Comparison of ENCODE assay signal across 9 cellular contexts in genomic region chr5:133240425-133241091, GRCh38.
A peak's percentile ranks its signal among the peaks of the same experiment; 100 is the strongest.
DNase-seq lines count a peak whose midpoint lies in the region; ATAC-seq and TF ChIP-seq lines count a peak whose summit lies in the region.
"Had no signal": no experiment of that assay in that cellular context is flagged by ENCODE, and none has a peak within 500 bp of the region (broad histone marks: within the 10 kb centered on the region; RNA-seq: fewer than 3 reads in every experiment).

No MANE protein-coding gene starts in this region.

- no peaks in the 10 kb centered on the region for H3K9me3 ChIP-seq in PC-3 (ENCODE audit: low read length)

- no peaks in the 10 kb centered on the region for H3K9me2 ChIP-seq in PC-3 (replicated peaks; ENCODE audit: low read length)

- no TSS peak for BruUV-seq in PC-3 (replicated peaks; lab: Mats Ljungman, UMichigan)

- no peak overlapping the region for H3K9ac ChIP-seq in PC-3 (ENCODE audit: low read length)

- no peaks in the 10 kb centered on the region for H3K36me3 ChIP-seq in PC-3 (ENCODE audit: low read depth, low read length)

- no peaks in the 10 kb centered on the region for H3K27me3 ChIP-seq in PC-3 (ENCODE audit: low read length)

- peaks cover 36% of the 10 kb centered on the region for H3K4me1 ChIP-seq in PC-3 (ENCODE audit: insufficient read depth, low read length)

- CTCF ChIA-PET in PC-3 (lab: Charles Lee) = interaction anchor here (0.6 kb wide), 1 partner anchor 819 kb away, joined by 3 read pairs; no protein-coding TSS in a partner anchor

- H3K4me3 ChIP-seq in PC-3 (ENCODE audit: low read length) (no peak overlapping the region), choroid plexus epithelial cell (ENCODE audit: low read depth, low read length) (no peak overlapping the region)

- H3K4me2 ChIP-seq in PC-3 (ENCODE audit: low read length) = peak overlapping the region; percentile 38; the same call in 1 of the 2 replicates

- peak; percentile 34 for ATAC-seq in HG02678 (IDR thresholded peaks at IDR 0.05; ENCODE audit: unreplicated experiment)
- peak; percentile 82 for ATAC-seq in PC-3
- peak; percentile 95 for ATAC-seq in omental fat pad (ENCODE audit: low FRiP score)

- POLR2A ChIA-PET in PC-3 (lab: Charles Lee; ENCODE audit: unreplicated experiment) = interaction anchor here (0.6 kb wide), 1 partner anchor 9 kb away, joined by 3 read pairs; no protein-coding TSS in a partner anchor

- H3K79me2 ChIP-seq in PC-3 (ENCODE audit: low read length) = no peaks in the 10 kb centered on the region

- TF ChIP-seq CTCF in PC-3 (conservative IDR thresholded peaks at IDR 0.05; ENCODE audit: low read depth, low read length) (no peak), choroid plexus epithelial cell (conservative IDR thresholded peaks at IDR 0.05; ENCODE audit: low read depth, low read length) (no peak), omental fat pad (IDR thresholded peaks at IDR 0.05) (no peak)

- no peaks in the 10 kb centered on the region for H4K20me1 ChIP-seq in PC-3 (ENCODE audit: low read length)

- no peaks in the 10 kb centered on the region for H3F3A ChIP-seq in PC-3 (ENCODE audit: low read length, unreplicated experiment)

- no peak overlapping the region for H2AFZ ChIP-seq in PC-3 (ENCODE audit: low read length)

- DNase-seq in activated CD4-positive, alpha-beta T cell treated with anti-CD3 and anti-CD28 coated beads for 24 hours (ENCODE audit: low read depth in 2 of 2) = peak; percentile 7 to 25
- no peak for DNase-seq in activated CD4-positive, alpha-beta T cell treated with anti-CD3 and anti-CD28 coated beads, Interleukin-2, amount 50 U/mL, for 4 hours
- DNase-seq in PC-3 (peak; percentile 91), choroid plexus epithelial cell (ENCODE audit: low read depth) (peak; percentile 98), omental fat pad (ENCODE audit: low spot score) (peak; percentile 65), COR-L47 (lab: John Stamatoyannopoulos, UW) (no peak), medulla oblongata (ENCODE audit: extremely low spot score) (no peak)

- H3K27ac ChIP-seq in PC-3 (ENCODE audit: low read length) = peak overlapping the region; percentile 42; the same call in 1 of the 2 replicates
- H3K27ac ChIP-seq: C4-2B had no signal

- intact Hi-C loops in PC-3 (cut with micrococcal nuclease) = no loop called here

Comparison
In these comparisons a context has a peak if more than half of its experiments do, and no peak if none do; other contexts are left out.
1. DNase-seq: peak in activated CD4-positive, alpha-beta T cell treated with anti-CD3 and anti-CD28 coated beads for 24 hours (2 of 2), PC-3 (single experiment), choroid plexus epithelial cell (single experiment) and omental fat pad (single experiment); none in activated CD4-positive, alpha-beta T cell treated with anti-CD3 and anti-CD28 coated beads, Interleukin-2, amount 50 U/mL, for 4 hours (0 of 2), COR-L47 (single experiment) and medulla oblongata (single experiment).
2. ATAC-seq: peak in every context shown above with its lines; median percentile 95 in omental fat pad; 82 in PC-3; 34 in HG02678.